Comparison of ENCODE assay signal across 18 cellular contexts in the genomic region with DNA sequence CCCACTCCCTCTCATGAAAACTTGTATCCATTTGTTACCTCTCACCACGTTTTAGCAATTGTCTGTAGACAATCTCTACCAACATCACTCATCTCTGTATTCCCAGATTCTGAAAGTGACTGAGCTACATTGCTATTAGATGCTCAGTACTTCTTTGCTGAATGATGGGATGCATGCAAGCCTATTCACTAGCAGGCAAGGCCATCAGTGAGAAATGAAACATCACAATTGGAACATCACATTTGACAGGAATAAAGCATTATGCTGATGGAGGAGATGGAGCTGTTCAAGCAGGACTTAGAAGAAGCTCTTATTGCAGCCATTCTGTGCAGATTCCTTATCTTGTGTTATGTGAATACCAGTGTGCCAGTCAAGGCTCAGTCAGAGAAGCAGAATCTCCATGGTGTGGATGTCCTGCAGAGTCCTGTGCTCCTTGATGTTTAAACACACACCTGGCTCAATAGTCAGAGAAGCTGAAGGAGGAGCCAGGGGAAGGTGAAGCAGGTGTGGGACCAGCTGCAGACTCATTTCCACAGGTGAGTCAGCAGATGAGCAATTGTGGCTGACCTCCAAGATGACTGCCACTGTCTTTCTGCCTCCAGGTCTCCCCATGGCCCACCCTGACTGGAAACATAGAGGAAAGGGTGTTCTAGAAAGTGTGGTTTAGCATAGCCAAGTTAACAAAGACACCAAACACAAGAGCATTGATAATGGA.
DNase-seq lines count a peak whose midpoint lies in the region; ATAC-seq and TF ChIP-seq lines count a peak whose summit lies in the region.
"Had no signal": no experiment of that assay in that cellular context is flagged by ENCODE, and none has a peak within 500 bp of the region (broad histone marks: within the 10 kb centered on the region; RNA-seq: fewer than 3 reads in every experiment).

No MANE protein-coding gene starts in this region.

- no TSS peak for BruUV-seq in MCF 10A (replicated peaks; lab: Mats Ljungman, UMichigan)

- H3K27me3 ChIP-seq in breast epithelium, result no peaks in the 10 kb centered on the region
- H3K27me3 ChIP-seq: BLaER1 had no signal

- H3K27ac Mint-ChIP-seq in MCF 10A (ENCODE audit: low read depth, unreplicated experiment), result no peak overlapping the region
- H3K27ac Mint-ChIP-seq: CD8-positive, alpha-beta memory T cell; H9; IgD-negative memory B cell had no signal

- no peaks in the 10 kb centered on the region for H3K36me3 ChIP-seq in breast epithelium
- H3K36me3 ChIP-seq: BLaER1 had no signal

- no peaks in the 10 kb centered on the region for H3K4me1 Mint-ChIP-seq in MCF 10A (ENCODE audit: insufficient read depth, unreplicated experiment)
- H3K4me1 Mint-ChIP-seq: CD8-positive, alpha-beta memory T cell; H9; IgD-negative memory B cell had no signal

- intact Hi-C loops in MCF 10A (cut with micrococcal nuclease), result no loop called here
- intact Hi-C loops in breast epithelium (cut with DNase I; ENCODE audit: low total_unique reads), result no loop called here

- no peaks in the 10 kb centered on the region for H3K36me3 Mint-ChIP-seq in MCF 10A (ENCODE audit: insufficient read depth, unreplicated experiment)
- H3K36me3 Mint-ChIP-seq: CD8-positive, alpha-beta memory T cell; IgD-negative memory B cell had no signal

- TF ChIP-seq CTCF in MCF 10A (IDR thresholded peaks at IDR 0.05; ENCODE audit: unreplicated experiment) (no peak), breast epithelium (IDR thresholded peaks at IDR 0.05) (no peak), epithelial cell of esophagus (IDR thresholded peaks at IDR 0.05; ENCODE audit: insufficient read depth, low read depth, low read length, missing control alignments) (no peak)

- no peak overlapping the region for H3K27ac ChIP-seq in breast epithelium
- H3K27ac ChIP-seq: BLaER1, HL-60 had no signal

- no peaks in the 10 kb centered on the region for H3K9me3 Mint-ChIP-seq in MCF 10A (ENCODE audit: unreplicated experiment)

- peak; percentile 54 for DNase-seq in MCF 10A (ENCODE audit: unreplicated experiment)
- DNase-seq in breast epithelium (ENCODE audit: low spot score in 2 of 2), result no peak
- peak; percentile 39 for DNase-seq in NCI-H510A treated with DMSO at 0.1 percent for 48 hours (lab: John Stamatoyannopoulos, UW)
- peak; percentile 62 for DNase-seq in epithelial cell of esophagus (ENCODE audit: low read depth)
- no peak for DNase-seq in NCI-H187 (lab: John Stamatoyannopoulos, UW)
- no peak for DNase-seq in cerebellum (ENCODE audit: low spot score)
- DNase-seq: 8988T; AML-193; CD8-positive, alpha-beta memory T cell; DMS79; GOT3; H9 had no signal

- TF ChIP-seq POLR2A in breast epithelium (IDR thresholded peaks at IDR 0.05), result no peak

- H3K27me3 Mint-ChIP-seq in MCF 10A (ENCODE audit: insufficient read depth, unreplicated experiment), result no peaks in the 10 kb centered on the region
- H3K27me3 Mint-ChIP-seq: CD8-positive, alpha-beta memory T cell; IgD-negative memory B cell had no signal

- H3K4me3 ChIP-seq in breast epithelium (no peak overlapping the region), epithelial cell of esophagus (ENCODE audit: low read length) (no peak overlapping the region)
- H3K4me3 ChIP-seq: BLaER1, GM12878 had no signal

- CTCF ChIA-PET in MCF 10A (lab: Yijun Ruan, JAX), result interaction anchor here (0.6 kb wide), 1 partner anchor 13 kb away, joined by 4 read pairs; no protein-coding TSS in a partner anchor

- H3K4me3 Mint-ChIP-seq in MCF 10A (ENCODE audit: unreplicated experiment), result no peak overlapping the region
- H3K4me3 Mint-ChIP-seq: CD8-positive, alpha-beta memory T cell; H9; IgD-negative memory B cell had no signal

- no peaks in the 10 kb centered on the region for H3K9me3 ChIP-seq in breast epithelium
- H3K9me3 ChIP-seq: BLaER1 had no signal

- no peaks in the 10 kb centered on the region for H3K4me1 ChIP-seq in breast epithelium
- H3K4me1 ChIP-seq: BLaER1 had no signal

- POLR2A ChIA-PET in MCF 10A (lab: Yijun Ruan, JAX), result no interaction called here

- ATAC-seq in HG02623 (IDR thresholded peaks at IDR 0.05; ENCODE audit: unreplicated experiment), result no peak
- no peak for ATAC-seq in HG03095 (IDR thresholded peaks at IDR 0.05; ENCODE audit: unreplicated experiment)
- ATAC-seq: GM12878 had no signal

Comparison
In these comparisons a context has a peak if more than half of its experiments do, and no peak if none do; other contexts are left out.
1. DNase-seq: peak in MCF 10A (single experiment), NCI-H510A treated with DMSO at 0.1 percent for 48 hours (single experiment) and epithelial cell of esophagus (single experiment); none in breast epithelium (0 of 2), NCI-H187 (0 of 2) and cerebellum (single experiment).